ENCODE assay signal across 17 cellular contexts in the genomic region with DNA sequence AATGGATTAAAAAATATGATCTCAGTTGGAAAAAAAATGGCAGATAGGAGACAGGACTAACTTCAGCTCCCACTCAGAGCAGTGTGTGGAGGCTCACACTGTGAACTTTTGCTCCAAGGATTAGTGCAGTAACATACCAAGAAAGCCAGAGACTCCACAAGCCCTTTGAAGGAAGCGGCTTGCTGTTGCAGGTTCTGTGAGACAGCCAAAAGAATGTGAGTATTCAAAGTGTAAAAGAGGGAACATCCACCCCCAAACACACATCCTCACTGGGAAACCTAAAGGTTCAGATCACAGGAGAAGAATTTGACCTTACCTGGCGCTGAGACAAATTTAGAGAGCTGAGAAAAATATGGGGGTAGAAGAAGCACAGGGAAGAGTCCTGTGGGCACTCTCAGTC.
DNase-seq lines count a peak whose midpoint lies in the region; ATAC-seq, FAIRE-seq and TF ChIP-seq lines count a peak whose summit lies in the region.
"Had no signal": no experiment of that assay in that cellular context is flagged by ENCODE, and none has a peak within 500 bp of the region (broad histone marks: within the 10 kb centered on the region; RNA-seq: fewer than 3 reads in every experiment).

No MANE protein-coding gene starts in this region.

- H3K4me3 Mint-ChIP-seq in neural progenitor cell = no peak overlapping the region
- H3K4me3 Mint-ChIP-seq: CD8-positive, alpha-beta T cell had no signal

- H3K9ac ChIP-seq in BLaER1 (no peak overlapping the region), mammary epithelial cell (ENCODE audit: insufficient read depth, low read length) (no peak overlapping the region), neural progenitor cell (no peak overlapping the region), kidney (ENCODE audit: low read length in 2 of 2) (no peak overlapping the region)

- H4K20me1 ChIP-seq in BLaER1 (no peaks in the 10 kb centered on the region), mammary epithelial cell (ENCODE audit: insufficient read depth, low read length) (no peaks in the 10 kb centered on the region), neural progenitor cell (ENCODE audit: low read depth) (no peaks in the 10 kb centered on the region)

- H3K36me3 ChIP-seq in BLaER1 (no peaks in the 10 kb centered on the region), mammary epithelial cell (ENCODE audit: insufficient read depth, low read length) (no peaks in the 10 kb centered on the region), neural progenitor cell (no peaks in the 10 kb centered on the region), kidney (ENCODE audit: control insufficient read depth in 1 of 2, insufficient read depth in 2 of 2, low read length in 2 of 2) (no peaks in the 10 kb centered on the region), left lung (no peaks in the 10 kb centered on the region)
- H3K36me3 ChIP-seq: ascending aorta, thyroid gland had no signal

- H2AFZ ChIP-seq in mammary epithelial cell (ENCODE audit: low read depth, low read length) = no peak overlapping the region
- H2AFZ ChIP-seq in neural progenitor cell (replicated peaks) = no peak overlapping the region

- peaks cover 14% of the 10 kb centered on the region for H3K9me3 ChIP-seq in BLaER1
- H3K9me3 ChIP-seq in mammary epithelial cell (replicated peaks; ENCODE audit: insufficient read depth, low read length) = no peaks in the 10 kb centered on the region
- H3K9me3 ChIP-seq in neural progenitor cell (ENCODE audit: low read depth) = no peaks in the 10 kb centered on the region
- H3K9me3 ChIP-seq in kidney (ENCODE audit: control insufficient read depth in 1 of 2, low read length in 2 of 2) = peaks cover 0 to 9% of the 10 kb centered on the region in 2 donors
- H3K9me3 ChIP-seq in left lung = peaks cover 0 to 32% of the 10 kb centered on the region in 2 donors
- H3K9me3 ChIP-seq: thyroid gland had no signal

- no peaks in the 10 kb centered on the region for H3F3A ChIP-seq in neural progenitor cell (ENCODE audit: low read depth)

- dilution Hi-C loops in mammary epithelial cell (cut with HindIII; ENCODE audit: low sequenced_read_pairs) = no loop called here

- peaks cover 14% of the 10 kb centered on the region for H3K4me1 Mint-ChIP-seq in neural progenitor cell

- H3K36me3 Mint-ChIP-seq in neural progenitor cell = peaks cover 13% of the 10 kb centered on the region
- H3K36me3 Mint-ChIP-seq: CD8-positive, alpha-beta T cell had no signal

- H3K27ac Mint-ChIP-seq in neural progenitor cell = peak overlapping the region; percentile 68
- H3K27ac Mint-ChIP-seq: CD8-positive, alpha-beta T cell had no signal

- H3K27ac ChIP-seq in BLaER1 = peak overlapping the region; percentile 43
- H3K27ac ChIP-seq in mammary epithelial cell (ENCODE audit: insufficient read depth, low read depth, low read length) = no peak overlapping the region
- no peak overlapping the region for H3K27ac ChIP-seq in neural progenitor cell
- H3K27ac ChIP-seq in kidney (ENCODE audit: low read depth in 2 of 2, low read length in 2 of 2) = no peak overlapping the region
- H3K27ac ChIP-seq in left lung = no peak overlapping the region
- H3K27ac ChIP-seq: ascending aorta, RWPE1, thyroid gland had no signal

- TF ChIP-seq CTCF in mammary epithelial cell (conservative IDR thresholded peaks at IDR 0.05 in 1 of 2, IDR thresholded peaks at IDR 0.05 in 1 of 2; ENCODE audit: extremely low read depth in 1 of 2, insufficient read depth in 1 of 2, low read depth in 1 of 2, low read length in 2 of 2) (no peak), neural progenitor cell (IDR thresholded peaks at IDR 0.05) (no peak), kidney (IDR thresholded peaks at IDR 0.05; ENCODE audit: borderline replicate concordance, extremely low read depth, insufficient read depth) (no peak), left lung (IDR thresholded peaks at IDR 0.05) (no peak)

- intact Hi-C loops in mammary epithelial cell (cut with micrococcal nuclease) = no loop called here
- intact Hi-C loops in kidney (cut with DNase I) = no loop called here
- intact Hi-C loops in left lung (cut with DNase I) = no loop called here

- ATAC-seq in GM21619 (IDR thresholded peaks at IDR 0.05; ENCODE audit: unreplicated experiment) (no peak), HG02885 (IDR thresholded peaks at IDR 0.05; ENCODE audit: poor library complexity, unreplicated experiment) (no peak), left lung (no peak)
- ATAC-seq: CD8-positive, alpha-beta T cell; left lobe of liver; right cardiac atrium had no signal

- H3K9me3 Mint-ChIP-seq in neural progenitor cell = peaks cover 25% of the 10 kb centered on the region

- H3K4me2 ChIP-seq in BLaER1 (peak overlapping the region; percentile 51), mammary epithelial cell (ENCODE audit: insufficient read depth, low read depth, low read length) (no peak overlapping the region), neural progenitor cell (no peak overlapping the region)

- no peak overlapping the region for H3K4me3 ChIP-seq in BLaER1
- H3K4me3 ChIP-seq in mammary epithelial cell (replicated peaks in 1 of 3; ENCODE audit: insufficient read depth in 1 of 3, low read depth in 2 of 3, low read length in 3 of 3) = no peak overlapping the region
- no peak overlapping the region for H3K4me3 ChIP-seq in neural progenitor cell
- no peak overlapping the region for H3K4me3 ChIP-seq in kidney (ENCODE audit: low read length in 2 of 2)
- H3K4me3 ChIP-seq in left lung = no peak overlapping the region
- H3K4me3 ChIP-seq: ascending aorta, thyroid gland had no signal

- DNase-seq in LoVo (ENCODE audit: low spot score) (peak; percentile 47), mammary epithelial cell (peak; percentile 45), neural progenitor cell (ENCODE audit: low spot score) (peak; percentile 18), kidney (no peak), left lung (no peak)
- DNase-seq: activated effector memory CD4-positive, alpha-beta T cell treated with Interleukin-2 at 50 U/mL for 16 hours; CD8-positive, alpha-beta T cell; H7; right cardiac atrium; stimulated activated CD4-positive, alpha-beta T cell treated with anti-CD3 and anti-CD28 coated beads, Interleukin-4, amount 100 ng/mL, for 24 hours; thyroid gland had no signal

- peaks cover 17% of the 10 kb centered on the region for H3K4me1 ChIP-seq in BLaER1
- H3K4me1 ChIP-seq in mammary epithelial cell (ENCODE audit: insufficient read depth, low read length) = no peaks in the 10 kb centered on the region
- no peaks in the 10 kb centered on the region for H3K4me1 ChIP-seq in neural progenitor cell
- H3K4me1 ChIP-seq in kidney (ENCODE audit: control insufficient read depth in 1 of 2, insufficient read depth in 1 of 2, low read depth in 1 of 2, low read length in 2 of 2) = no peaks in the 10 kb centered on the region
- no peaks in the 10 kb centered on the region for H3K4me1 ChIP-seq in left lung
- H3K4me1 ChIP-seq: ascending aorta, thyroid gland had no signal

- no peak for FAIRE-seq in kidney (lab: Jason Lieb, UNC)

- in situ Hi-C loops in mammary epithelial cell (cut with MboI; ENCODE audit: low sequenced_read_pairs in 2 of 2) = no loop called here

- H3K27me3 Mint-ChIP-seq in neural progenitor cell (ENCODE audit: insufficient read depth, low read depth) = peaks cover 3% of the 10 kb centered on the region

- CTCF ChIA-PET in mammary epithelial cell (lab: Charles Lee; ENCODE audit: low non-redundant PET) = no interaction called here

- no TSS peak for BruUV-seq in mammary epithelial cell (replicated peaks; lab: Mats Ljungman, UMichigan)

- no peaks in the 10 kb centered on the region for H3K27me3 ChIP-seq in BLaER1
- H3K27me3 ChIP-seq in mammary epithelial cell (ENCODE audit: insufficient read depth, low read length) = no peaks in the 10 kb centered on the region
- no peaks in the 10 kb centered on the region for H3K27me3 ChIP-seq in neural progenitor cell
- no peaks in the 10 kb centered on the region for H3K27me3 ChIP-seq in left lung
- H3K27me3 ChIP-seq: ascending aorta, thyroid gland had no signal

- H3K79me2 ChIP-seq in mammary epithelial cell (ENCODE audit: insufficient read depth, low read length) = no peaks in the 10 kb centered on the region
- no peaks in the 10 kb centered on the region for H3K79me2 ChIP-seq in neural progenitor cell (ENCODE audit: low read depth)

- 43% methylated on average over 2 of the region's 2 CpGs for WGBS in mammary epithelial cell (ENCODE audit: low coverage, missing lambda C conversion rate)

Comparison
In these comparisons a context has a peak if more than half of its experiments do, and no peak if none do; other contexts are left out.
1. DNase-seq: peak in LoVo (single experiment), mammary epithelial cell (single experiment) and neural progenitor cell (single experiment); none in kidney (single experiment) and left lung (0 of 2).